ENCODE assay signal across 9 cellular contexts in genomic region chr4:172830295-172830764, GRCh38.
DNase-seq lines count a peak whose midpoint lies in the region; ATAC-seq and TF ChIP-seq lines count a peak whose summit lies in the region.
"Had no signal": no experiment of that assay in that cellular context is flagged by ENCODE, and none has a peak within 500 bp of the region (broad histone marks: within the 10 kb centered on the region; RNA-seq: fewer than 3 reads in every experiment).

No MANE protein-coding gene starts in this region.

- H3K4me3 ChIP-seq in mammary epithelial cell (replicated peaks in 1 of 3; ENCODE audit: insufficient read depth in 1 of 3, low read depth in 2 of 3, low read length in 3 of 3), result no peak overlapping the region

- 0% methylated on average over 5 of the region's 5 CpGs for WGBS in mammary epithelial cell (ENCODE audit: low coverage, missing lambda C conversion rate)

- H3K4me3 Mint-ChIP-seq in neural crest cell, result no peak overlapping the region
- no peak overlapping the region for H3K4me3 Mint-ChIP-seq in activated naive CD8-positive, alpha-beta T cell treated with anti-CD3 and anti-CD28 coated beads for 36 hours
- H3K4me3 Mint-ChIP-seq: IgD-negative memory B cell had no signal

- peaks cover 2% of the 10 kb centered on the region for H3K27me3 ChIP-seq in mammary epithelial cell (ENCODE audit: insufficient read depth, low read length)

- H3K36me3 ChIP-seq in mammary epithelial cell (ENCODE audit: insufficient read depth, low read length), result no peaks in the 10 kb centered on the region

- no peaks in the 10 kb centered on the region for H3K27me3 Mint-ChIP-seq in neural crest cell (ENCODE audit: low read depth)
- peaks cover 5% of the 10 kb centered on the region for H3K27me3 Mint-ChIP-seq in activated naive CD8-positive, alpha-beta T cell treated with anti-CD3 and anti-CD28 coated beads for 36 hours
- H3K27me3 Mint-ChIP-seq: IgD-negative memory B cell had no signal

- dilution Hi-C loops in mammary epithelial cell (cut with HindIII; ENCODE audit: low sequenced_read_pairs), result no loop called here

- H3K27ac Mint-ChIP-seq in neural crest cell (ENCODE audit: unreplicated experiment), result peak overlapping the region; percentile 91
- no peak overlapping the region for H3K27ac Mint-ChIP-seq in activated naive CD8-positive, alpha-beta T cell treated with anti-CD3 and anti-CD28 coated beads for 36 hours
- H3K27ac Mint-ChIP-seq: IgD-negative memory B cell had no signal

- CTCF ChIA-PET in mammary epithelial cell (lab: Charles Lee; ENCODE audit: low non-redundant PET), result no interaction called here

- no peak overlapping the region for H2AFZ ChIP-seq in mammary epithelial cell (ENCODE audit: low read depth, low read length)

- peaks cover 12% of the 10 kb centered on the region for H3K4me1 Mint-ChIP-seq in neural crest cell
- no peaks in the 10 kb centered on the region for H3K4me1 Mint-ChIP-seq in activated naive CD8-positive, alpha-beta T cell treated with anti-CD3 and anti-CD28 coated beads for 36 hours
- H3K4me1 Mint-ChIP-seq: IgD-negative memory B cell had no signal

- in situ Hi-C loops in mammary epithelial cell (cut with MboI; ENCODE audit: low sequenced_read_pairs in 2 of 2), result loop anchor here (25.0 kb wide), 1 partner anchor 593 kb away; no protein-coding TSS in a partner anchor

- no TSS peak for BruUV-seq in mammary epithelial cell (replicated peaks; lab: Mats Ljungman, UMichigan)

- DNase-seq in EH (ENCODE audit: low read depth) (peak; percentile 29), M059J (ENCODE audit: low read depth) (peak; percentile 7), mammary epithelial cell (no peak), neural crest cell (ENCODE audit: low read depth, low spot score) (no peak), sciatic nerve (ENCODE audit: low spot score) (no peak)
- no peak for DNase-seq in activated naive CD8-positive, alpha-beta T cell treated with anti-CD3 and anti-CD28 coated beads for 36 hours

- intact Hi-C loops in mammary epithelial cell (cut with micrococcal nuclease) (loop anchor here (5.0 kb wide), 1 partner anchor 588 kb away; no protein-coding TSS in a partner anchor), sciatic nerve (cut with DNase I) (no loop called here)

- TF ChIP-seq CTCF in mammary epithelial cell (conservative IDR thresholded peaks at IDR 0.05 in 1 of 2, IDR thresholded peaks at IDR 0.05 in 1 of 2; ENCODE audit: extremely low read depth in 1 of 2, insufficient read depth in 1 of 2, low read depth in 1 of 2, low read length in 2 of 2), result peak; percentile 35 to 46
- TF ChIP-seq CTCF in neural crest cell (conservative IDR thresholded peaks at IDR 0.05), result peak; percentile 76

- H3K4me2 ChIP-seq in mammary epithelial cell (ENCODE audit: insufficient read depth, low read depth, low read length), result no peak overlapping the region

- peaks cover 4% of the 10 kb centered on the region for H3K9me3 Mint-ChIP-seq in neural crest cell
- H3K9me3 Mint-ChIP-seq in activated naive CD8-positive, alpha-beta T cell treated with anti-CD3 and anti-CD28 coated beads for 36 hours, result no peaks in the 10 kb centered on the region
- H3K9me3 Mint-ChIP-seq: IgD-negative memory B cell had no signal

- no peaks in the 10 kb centered on the region for H3K36me3 Mint-ChIP-seq in neural crest cell (ENCODE audit: low read depth)
- no peaks in the 10 kb centered on the region for H3K36me3 Mint-ChIP-seq in activated naive CD8-positive, alpha-beta T cell treated with anti-CD3 and anti-CD28 coated beads for 36 hours
- H3K36me3 Mint-ChIP-seq: IgD-negative memory B cell had no signal

- H3K27ac ChIP-seq in mammary epithelial cell (ENCODE audit: insufficient read depth, low read depth, low read length), result no peak overlapping the region

- ATAC-seq in HG03159 (IDR thresholded peaks at IDR 0.05; ENCODE audit: unreplicated experiment) (no peak), sciatic nerve (no peak), GM18502 (IDR thresholded peaks at IDR 0.05; ENCODE audit: poor library complexity, unreplicated experiment) (no peak)

- H3K9me3 ChIP-seq in mammary epithelial cell (replicated peaks; ENCODE audit: insufficient read depth, low read length), result no peaks in the 10 kb centered on the region

- H3K4me1 ChIP-seq in mammary epithelial cell (ENCODE audit: insufficient read depth, low read length), result no peaks in the 10 kb centered on the region

- H3K79me2 ChIP-seq in mammary epithelial cell (ENCODE audit: insufficient read depth, low read length), result no peaks in the 10 kb centered on the region

- no peaks in the 10 kb centered on the region for H4K20me1 ChIP-seq in mammary epithelial cell (ENCODE audit: insufficient read depth, low read length)

- no peak overlapping the region for H3K9ac ChIP-seq in mammary epithelial cell (ENCODE audit: insufficient read depth, low read length)

Comparison
In these comparisons a context has a peak if more than half of its experiments do, and no peak if none do; other contexts are left out.
1. DNase-seq: peak in EH (single experiment) and M059J (single experiment); none in mammary epithelial cell (single experiment), neural crest cell (single experiment), activated naive CD8-positive, alpha-beta T cell treated with anti-CD3 and anti-CD28 coated beads for 36 hours (single experiment) and sciatic nerve (single experiment).